In the genomic region with DNA sequence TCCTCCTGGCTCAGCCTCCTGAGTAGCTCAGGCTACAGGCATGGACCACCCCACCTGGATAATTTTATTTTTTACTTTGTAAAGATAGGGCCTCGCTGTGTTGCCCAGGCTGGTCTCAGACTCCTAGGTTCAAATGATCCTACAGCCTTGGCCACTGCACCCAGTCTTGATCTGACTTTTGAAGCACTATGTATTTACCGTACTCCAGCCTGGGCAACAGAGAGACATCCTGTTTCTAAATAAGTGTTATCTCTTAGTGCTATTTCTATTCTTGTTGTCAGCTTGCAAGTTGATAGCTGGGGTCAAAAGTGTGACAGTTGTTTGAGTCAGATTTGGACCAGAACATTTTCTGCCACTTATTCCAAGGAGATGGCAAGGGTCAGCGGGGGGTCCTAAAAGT, we compare ENCODE assay signal across 15 cellular contexts.
DNase-seq lines count a peak whose midpoint lies in the region; ATAC-seq and TF ChIP-seq lines count a peak whose summit lies in the region.
"Had no signal": no experiment of that assay in that cellular context is flagged by ENCODE, and none has a peak within 500 bp of the region (broad histone marks: within the 10 kb centered on the region; RNA-seq: fewer than 3 reads in every experiment).

No MANE protein-coding gene starts in this region.

- no peaks in the 10 kb centered on the region for H3K4me1 ChIP-seq in right cardiac atrium (ENCODE audit: control insufficient read depth, insufficient read depth, low read length)
- H3K4me1 ChIP-seq: BLaER1 treated with 17β-estradiol and CSF1 and Interleukin-3, amounts not matched to agents 10 nM and 100 nM; HAP-1 had no signal

- 51% methylated on average over 3 of the region's 3 CpGs for WGBS in right cardiac atrium

- H3K27me3 ChIP-seq in right cardiac atrium (ENCODE audit: control insufficient read depth, insufficient read depth): no peaks in the 10 kb centered on the region
- H3K27me3 ChIP-seq: BLaER1 treated with 17β-estradiol and CSF1 and Interleukin-3, amounts not matched to agents 10 nM and 100 nM had no signal

- TF ChIP-seq CTCF in GM12865 (IDR thresholded peaks at IDR 0.05; ENCODE audit: insufficient read depth, low read depth, low read length, missing control alignments): no peak

- ATAC-seq in Right ventricle myocardium superior (ENCODE audit: poor library complexity) (peak; percentile 85), left cardiac atrium (peak; percentile 51 to 71), right cardiac atrium (peak; percentile 68 to 78), GM21786 (IDR thresholded peaks at IDR 0.05; ENCODE audit: unreplicated experiment) (no peak), HG02588 (IDR thresholded peaks at IDR 0.05; ENCODE audit: unreplicated experiment) (no peak)
- ATAC-seq: CD8-positive, alpha-beta T cell; GM12878 had no signal

- peak overlapping the region; percentile 85 for H3K27ac ChIP-seq in right cardiac atrium (ENCODE audit: low read length)
- H3K27ac ChIP-seq: BLaER1 treated with 17β-estradiol and CSF1 and Interleukin-3, amounts not matched to agents 10 nM and 100 nM; GM23248 had no signal

- DNase-seq in GM12865 (ENCODE audit: low read depth) (peak; percentile 14), Right ventricle myocardium superior (no peak), left cardiac atrium (no peak), right cardiac atrium (no peak), germinal center (ENCODE audit: low spot score) (no peak)
- DNase-seq: Calu3; CD8-positive, alpha-beta T cell; DMS79 treated with DMSO at 0.1 percent for 48 hours; GF-D8; GM23248 had no signal

- H3K4me3 ChIP-seq in GM12865 (ENCODE audit: low read depth, low read length): no peak overlapping the region
- H3K4me3 ChIP-seq in right cardiac atrium (ENCODE audit: low read length): no peak overlapping the region
- H3K4me3 ChIP-seq: BLaER1 treated with 17β-estradiol and CSF1 and Interleukin-3, amounts not matched to agents 10 nM and 100 nM; GM12878; GM23248; HAP-1 had no signal

- no peaks in the 10 kb centered on the region for H3K9me3 ChIP-seq in right cardiac atrium (ENCODE audit: control insufficient read depth, low read length)
- H3K9me3 ChIP-seq: BLaER1 treated with 17β-estradiol and CSF1 and Interleukin-3, amounts not matched to agents 10 nM and 100 nM had no signal

- intact Hi-C loops in Right ventricle myocardium superior (cut with DNase I) (no loop called here), left cardiac atrium (cut with DNase I) (loop anchor here (10.0 kb wide), 2 partner anchors 479 to 709 kb away; no protein-coding TSS in a partner anchor), right cardiac atrium (cut with DNase I) (loop anchor here in 2 of 4 donors (10.0 kb wide), 2 partner anchors 599 to 609 kb away; a partner anchor contains a TSS)

Comparison
In these comparisons a context has a peak if more than half of its experiments do, and no peak if none do; other contexts are left out.
1. ATAC-seq: peak in Right ventricle myocardium superior (single experiment), left cardiac atrium (2 of 2) and right cardiac atrium (2 of 2); none in GM21786 (single experiment) and HG02588 (single experiment).